Comparison of ENCODE assay signal across 17 cellular contexts in genomic region chr6:170107606-170108222, GRCh38.
DNase-seq lines count a peak whose midpoint lies in the region; ATAC-seq, FAIRE-seq and TF ChIP-seq lines count a peak whose summit lies in the region.
"Had no signal": no experiment of that assay in that cellular context is flagged by ENCODE, and none has a peak within 500 bp of the region (broad histone marks: within the 10 kb centered on the region; RNA-seq: fewer than 3 reads in every experiment).

No MANE protein-coding gene starts in this region.

- no peak overlapping the region for H3K4me3 ChIP-seq in kidney (ENCODE audit: low read length in 2 of 2)
- H3K4me3 ChIP-seq: PC-9 had no signal

- peak; percentile 22 for DNase-seq in activated CD8-positive, alpha-beta memory T cell treated with anti-CD3 and anti-CD28 coated beads, Interleukin-2, amount 50 U/mL, for 48 hours
- DNase-seq in activated CD8-positive, alpha-beta memory T cell treated with anti-CD3 and anti-CD28 coated beads, Interleukin-2, amount 50 U/mL, for 4 hours, result no peak
- DNase-seq in central memory CD8-positive, alpha-beta T cell (ENCODE audit: low spot score in 2 of 2), result no peak
- DNase-seq in kidney, result peak; percentile 39
- DNase-seq in stimulated activated CD8-positive, alpha-beta memory T cell treated with anti-CD3 and anti-CD28 coated beads, Interleukin-4, amount 100 ng/mL, for 48 hours, result peak; percentile 7
- no peak for DNase-seq in NK-92 (lab: John Stamatoyannopoulos, UW; ENCODE audit: unreplicated experiment)
- DNase-seq in CD14-positive monocyte (ENCODE audit: low spot score), result no peak
- DNase-seq in D341Med (ENCODE audit: low spot score), result no peak
- DNase-seq: DMS79, NCI-H1048, NCI-H2081 treated with DMSO at 0.1 percent for 48 hours, NCI-H510A, NCI-H774, PC-9 had no signal

- no peak for ATAC-seq in central memory CD8-positive, alpha-beta T cell (replicated peaks; ENCODE audit: extremely low read depth, poor library complexity, severe bottlenecking)
- ATAC-seq: CD8-positive, alpha-beta T cell had no signal

- no peak overlapping the region for H3K27ac ChIP-seq in kidney (ENCODE audit: low read depth in 2 of 2, low read length in 2 of 2)
- H3K27ac ChIP-seq: KMS-11, PC-9 had no signal

- intact Hi-C loops in kidney (cut with DNase I), result no loop called here
- intact Hi-C loops in CD14-positive monocyte (cut with micrococcal nuclease), result no loop called here

- H3K4me1 Mint-ChIP-seq in central memory CD8-positive, alpha-beta T cell, result no peaks in the 10 kb centered on the region
- H3K4me1 Mint-ChIP-seq in CD14-positive monocyte, result no peaks in the 10 kb centered on the region

- H3K9me3 ChIP-seq in kidney (ENCODE audit: control insufficient read depth in 1 of 2, low read length in 2 of 2), result no peaks in the 10 kb centered on the region

- FAIRE-seq in kidney (lab: Jason Lieb, UNC), result no peak
- FAIRE-seq: D721Med had no signal

- no peaks in the 10 kb centered on the region for H3K4me1 ChIP-seq in kidney (ENCODE audit: control insufficient read depth in 1 of 2, insufficient read depth in 1 of 2, low read depth in 1 of 2, low read length in 2 of 2)

- TF ChIP-seq CTCF in kidney (IDR thresholded peaks at IDR 0.05; ENCODE audit: borderline replicate concordance, extremely low read depth, insufficient read depth), result no peak
- TF ChIP-seq CTCF in CD14-positive monocyte (IDR thresholded peaks at IDR 0.05), result no peak

- H3K27me3 Mint-ChIP-seq in central memory CD8-positive, alpha-beta T cell, result peaks cover 23% of the 10 kb centered on the region
- peaks cover 10 to 14% (median 13%) of the 10 kb centered on the region in 3 donors for H3K27me3 Mint-ChIP-seq in CD14-positive monocyte (ENCODE audit: low read depth in 3 of 3)

- no peaks in the 10 kb centered on the region for H3K36me3 Mint-ChIP-seq in central memory CD8-positive, alpha-beta T cell (ENCODE audit: insufficient read depth)
- H3K36me3 Mint-ChIP-seq in CD14-positive monocyte, result no peaks in the 10 kb centered on the region
- H3K36me3 Mint-ChIP-seq: CD8-positive, alpha-beta T cell had no signal

- peak overlapping the region; percentile 23 for H3K27ac Mint-ChIP-seq in central memory CD8-positive, alpha-beta T cell (ENCODE audit: low read depth)
- H3K27ac Mint-ChIP-seq in CD14-positive monocyte, result no peak overlapping the region
- H3K27ac Mint-ChIP-seq: CD8-positive, alpha-beta T cell had no signal

- H3K36me3 ChIP-seq in kidney (ENCODE audit: control insufficient read depth in 1 of 2, insufficient read depth in 2 of 2, low read length in 2 of 2), result no peaks in the 10 kb centered on the region

- H3K9ac ChIP-seq in kidney (ENCODE audit: low read length in 2 of 2), result no peak overlapping the region
- H3K9ac ChIP-seq: KMS-11 had no signal

- H3K4me3 Mint-ChIP-seq in central memory CD8-positive, alpha-beta T cell, result no peak overlapping the region
- no peak overlapping the region for H3K4me3 Mint-ChIP-seq in CD14-positive monocyte
- H3K4me3 Mint-ChIP-seq: CD8-positive, alpha-beta T cell had no signal

- H3K9me3 Mint-ChIP-seq in central memory CD8-positive, alpha-beta T cell, result no peaks in the 10 kb centered on the region
- H3K9me3 Mint-ChIP-seq in CD14-positive monocyte, result peaks cover 0 to 2% (median 0%) of the 10 kb centered on the region in 7 donors
- H3K9me3 Mint-ChIP-seq: CD8-positive, alpha-beta T cell had no signal

Comparison
In these comparisons a context has a peak if more than half of its experiments do, and no peak if none do; other contexts are left out.
1. DNase-seq: peak in activated CD8-positive, alpha-beta memory T cell treated with anti-CD3 and anti-CD28 coated beads, Interleukin-2, amount 50 U/mL, for 48 hours (single experiment), kidney (single experiment) and stimulated activated CD8-positive, alpha-beta memory T cell treated with anti-CD3 and anti-CD28 coated beads, Interleukin-4, amount 100 ng/mL, for 48 hours (single experiment); none in activated CD8-positive, alpha-beta memory T cell treated with anti-CD3 and anti-CD28 coated beads, Interleukin-2, amount 50 U/mL, for 4 hours (single experiment), central memory CD8-positive, alpha-beta T cell (0 of 2), NK-92 (single experiment), CD14-positive monocyte (single experiment) and D341Med (single experiment).